Comparison of ENCODE assay signal across 10 cellular contexts in the genomic region with DNA sequence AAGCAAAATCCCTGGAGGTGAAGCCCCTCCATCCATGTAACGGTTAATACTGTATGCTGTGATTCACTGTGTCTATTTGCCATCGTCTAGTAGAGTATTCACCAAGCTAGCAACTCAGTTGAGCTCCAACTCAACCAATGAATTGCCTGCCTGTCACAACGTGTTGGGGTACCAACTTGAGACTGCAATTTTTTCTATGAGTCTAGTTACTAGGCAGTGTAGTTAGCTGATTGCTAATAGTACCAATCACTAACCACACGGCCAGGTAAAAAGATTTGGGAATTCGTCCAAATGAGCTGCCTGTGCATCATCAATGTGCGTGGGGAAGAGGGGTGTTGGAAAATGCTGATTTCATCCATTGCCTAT. TPM values are rescaled to one million over a fixed set of nuclear protein-coding genes. Genes with fewer than 3 reads are reported as not detected.
DNase-seq lines count a peak whose midpoint lies in the region; ATAC-seq and TF ChIP-seq lines count a peak whose summit lies in the region.
"Had no signal": no experiment of that assay in that cellular context is flagged by ENCODE, and none has a peak within 500 bp of the region (broad histone marks: within the 10 kb centered on the region; RNA-seq: fewer than 3 reads in every experiment).

No MANE protein-coding gene starts in this region.

- no peaks in the 10 kb centered on the region for H3K9me3 Mint-ChIP-seq in endothelial cell (ENCODE audit: unreplicated experiment)
- peaks cover under 1% of the 10 kb centered on the region for H3K9me3 Mint-ChIP-seq in osteocyte (ENCODE audit: unreplicated experiment)

- peaks cover 9% of the 10 kb centered on the region for H3K4me1 ChIP-seq in ES-I3 (ENCODE audit: insufficient read depth, low read length)

- H3K4me3 Mint-ChIP-seq in endothelial cell (ENCODE audit: unreplicated experiment) (peak overlapping the region; percentile 72), osteocyte (ENCODE audit: unreplicated experiment) (peak overlapping the region; percentile 60)

- peak; percentile 57 for DNase-seq in NCI-H1105 treated with DMSO at 0.1 percent for 48 hours (lab: John Stamatoyannopoulos, UW)
- DNase-seq in endothelial cell (ENCODE audit: low spot score): no peak
- no peak for DNase-seq in osteocyte (ENCODE audit: extremely low spot score, unreplicated experiment)
- DNase-seq in MV-4-11 (lab: John Stamatoyannopoulos, UW): no peak
- DNase-seq in activated CD4-positive, CD25-positive, alpha-beta regulatory T cell (lab: John Stamatoyannopoulos, UW): no peak
- DNase-seq in HUDEP-2 (lab: John Stamatoyannopoulos, UW; ENCODE audit: unreplicated experiment in 76 of 76): no peak

- no peak for ATAC-seq in HG03097 (IDR thresholded peaks at IDR 0.05; ENCODE audit: low FRiP score, unreplicated experiment)

- H3K9me3 ChIP-seq in ES-I3 (ENCODE audit: control insufficient read depth, insufficient read depth, low read length): no peaks in the 10 kb centered on the region
- H3K9me3 ChIP-seq: ovary had no signal

- H3K9ac ChIP-seq in ES-I3 (ENCODE audit: low read depth, low read length): peak overlapping the region; percentile 71; the same call in 1 of the 2 replicates

- H3K27me3 Mint-ChIP-seq in endothelial cell (ENCODE audit: unreplicated experiment): peaks cover 5% of the 10 kb centered on the region
- peaks cover 37% of the 10 kb centered on the region for H3K27me3 Mint-ChIP-seq in osteocyte (ENCODE audit: unreplicated experiment)

- no peaks in the 10 kb centered on the region for H3K36me3 Mint-ChIP-seq in endothelial cell (ENCODE audit: low read depth, unreplicated experiment)
- no peaks in the 10 kb centered on the region for H3K36me3 Mint-ChIP-seq in osteocyte (ENCODE audit: unreplicated experiment)

- peak overlapping the region; percentile 38 for H3K27ac Mint-ChIP-seq in endothelial cell (ENCODE audit: unreplicated experiment)
- no peak overlapping the region for H3K27ac Mint-ChIP-seq in osteocyte (ENCODE audit: unreplicated experiment)

- H3K4me1 Mint-ChIP-seq in endothelial cell (ENCODE audit: unreplicated experiment) (peaks cover 3% of the 10 kb centered on the region), osteocyte (ENCODE audit: unreplicated experiment) (peaks cover 10% of the 10 kb centered on the region)

- no peaks in the 10 kb centered on the region for H3K36me3 ChIP-seq in ES-I3 (ENCODE audit: insufficient read depth, low read length)
- H3K36me3 ChIP-seq: ovary had no signal

- TF ChIP-seq CTCF in endothelial cell (IDR thresholded peaks at IDR 0.05; ENCODE audit: unreplicated experiment): no peak
- no peak for TF ChIP-seq CTCF in osteocyte (IDR thresholded peaks at IDR 0.05)

RNA-seq across cellular contexts. Expression of a gene that starts 1.0 kb away (rescaled TPM):
- not detected for total RNA-seq in endothelial cell (ENCODE audit: unreplicated experiment)
- total RNA-seq in osteocyte: not detected in 2 replicates
- total RNA-seq: glomerular endothelial cell had no signal

RNA-seq across cellular contexts. Expression of a gene that starts 1.4 kb away (rescaled TPM):
- total RNA-seq in endothelial cell (ENCODE audit: unreplicated experiment) (not detected), osteocyte (not detected in 2 replicates)
- total RNA-seq: glomerular endothelial cell had no signal

RNA-seq across cellular contexts. Expression of a gene that starts 27.3 kb away (rescaled TPM):
- 26.2 TPM for total RNA-seq in endothelial cell (ENCODE audit: unreplicated experiment)
- total RNA-seq in osteocyte: 12.8 and 13.0 TPM in 2 replicates
